8 cellular contexts compared by ENCODE assay signal in genomic region chr5:1111727-1112289, GRCh38. TPM values are rescaled to one million over a fixed set of nuclear protein-coding genes. Genes with fewer than 3 reads are reported as not detected.
DNase-seq lines count a peak whose midpoint lies in the region; ATAC-seq and TF ChIP-seq lines count a peak whose summit lies in the region.

Gene SLC12A7, minus strand, starts transcription at chr5:1112063. Its CDS starts 72 bp downstream, at chr5:1111991.

- H3K4me1 Mint-ChIP-seq in CD14-positive monocyte (peaks cover 43% of the 10 kb centered on the region), activated B cell treated with CpG ODN at 0.5 μM for 24 hours (peaks cover 36% of the 10 kb centered on the region)

- WGBS in liver, result 1% methylated on average over 79 of the region's 79 CpGs

- CTCF ChIA-PET in activated B cell treated with CpG ODN at 0.5 μM for 24 hours (lab: Charles Lee), result no interaction called here

- H3K36me3 ChIP-seq in liver (ENCODE audit: control insufficient read depth in 4 of 4, insufficient read depth in 3 of 4, low read depth in 1 of 4, low read length in 3 of 4), result no peaks in the 10 kb centered on the region

- H3K27ac Mint-ChIP-seq in CD14-positive monocyte (peak within 1 kb of the TSS; percentile 70 to 96 (median 90)), activated B cell treated with CpG ODN at 0.5 μM for 24 hours (no peak within 1 kb of the TSS)

- peaks cover 4 to 21% (median 11%) of the 10 kb centered on the region in 3 donors for H3K27me3 Mint-ChIP-seq in CD14-positive monocyte (ENCODE audit: low read depth in 3 of 3)
- peaks cover 2% of the 10 kb centered on the region for H3K27me3 Mint-ChIP-seq in activated B cell treated with CpG ODN at 0.5 μM for 24 hours

- H3K9me3 Mint-ChIP-seq in CD14-positive monocyte (peaks cover 0 to 5% (median 0%) of the 10 kb centered on the region in 7 donors), activated B cell treated with CpG ODN at 0.5 μM for 24 hours (no peaks in the 10 kb centered on the region)

- POLR2A ChIA-PET in activated B cell treated with CpG ODN at 0.5 μM for 24 hours (lab: Charles Lee), result no interaction called here

- peaks cover 4 to 8% of the 10 kb centered on the region in 2 donors for H3K36me3 Mint-ChIP-seq in CD14-positive monocyte
- H3K36me3 Mint-ChIP-seq in activated B cell treated with CpG ODN at 0.5 μM for 24 hours (ENCODE audit: low read depth), result peaks cover 2% of the 10 kb centered on the region

- H3K27me3 ChIP-seq in liver (ENCODE audit: control insufficient read depth in 4 of 4, insufficient read depth in 4 of 4, low read length in 3 of 4), result no peaks in the 10 kb centered on the region

- intact Hi-C loops in CD14-positive monocyte (cut with micrococcal nuclease) (no loop called here), activated B cell treated with CpG ODN at 0.5 μM for 24 hours (cut with micrococcal nuclease) (no loop called here)

- TF ChIP-seq CTCF in CD14-positive monocyte (IDR thresholded peaks at IDR 0.05) (no peak), GM20000 (IDR thresholded peaks at IDR 0.05; ENCODE audit: extremely low read depth, missing control alignments) (no peak), activated B cell treated with CpG ODN at 0.5 μM for 24 hours (IDR thresholded peaks at IDR 0.05) (no peak), liver (IDR thresholded peaks at IDR 0.05; ENCODE audit: low read depth, low read length, missing input control) (no peak)

- peak within 1 kb of the TSS; percentile 88 for H3K9ac ChIP-seq in liver (ENCODE audit: low read depth in 1 of 2, low read length in 2 of 2)

- H3K27ac ChIP-seq in cingulate gyrus (ENCODE audit: low read depth, low read length), result peak within 1 kb of the TSS; percentile 54
- H3K27ac ChIP-seq in liver (ENCODE audit: low read depth in 1 of 2, low read length in 2 of 2), result peak within 1 kb of the TSS; percentile 93 to 96

- DNase-seq in CD14-positive monocyte (ENCODE audit: low spot score) (no peak), GM20000 (ENCODE audit: low spot score) (peak; percentile 86), LoVo (ENCODE audit: low spot score) (peak; percentile 84), activated B cell treated with CpG ODN at 0.5 μM for 24 hours (peak; percentile 61), NCI-H524 treated with DMSO at 0.1 percent for 48 hours (lab: John Stamatoyannopoulos, UW) (no peak)
- peak; percentile 59 to 68 for DNase-seq in stimulated activated CD4-positive, alpha-beta T cell treated with anti-CD3 and anti-CD28 coated beads, Interleukin-4, amount 100 ng/mL, for 4 hours

- H3K4me3 Mint-ChIP-seq in CD14-positive monocyte, result peak within 1 kb of the TSS; percentile 91 to 94
- H3K4me3 Mint-ChIP-seq in activated B cell treated with CpG ODN at 0.5 μM for 24 hours, result peak within 1 kb of the TSS; percentile 86

- no peaks in the 10 kb centered on the region for H3K9me3 ChIP-seq in liver (ENCODE audit: control insufficient read depth in 4 of 4, low read length in 3 of 4)

- H3K4me1 ChIP-seq in liver (ENCODE audit: control insufficient read depth in 4 of 4, insufficient read depth in 4 of 4, low read length in 3 of 4), result peaks cover 18 to 41% (median 28%) of the 10 kb centered on the region in 4 donors

- no peak for TF ChIP-seq RAD21 in liver (IDR thresholded peaks at IDR 0.05)

- peak within 1 kb of the TSS; percentile 62 to 88 (median 81) for H3K4me3 ChIP-seq in liver (ENCODE audit: low read depth in 1 of 3, low read length in 3 of 3)

- ATAC-seq in activated B cell treated with CpG ODN at 0.5 μM for 24 hours (ENCODE audit: low read depth), result peak; percentile 64

TF ChIP-seq in liver, 16 proteins besides CTCF, POLR2A, EP300 and RAD21:
- TF ChIP-seq EGR1 (IDR thresholded peaks at IDR 0.05; ENCODE audit: low read depth in 2 of 2) (no peak), HNF4A (conservative IDR thresholded peaks at IDR 0.05) (no peak), YY1 (IDR thresholded peaks at IDR 0.05) (no peak), RXRA (IDR thresholded peaks at IDR 0.05) (no peak), GABPA (IDR thresholded peaks at IDR 0.05 in 1 of 2, conservative IDR thresholded peaks at IDR 0.05 in 1 of 2) (no peak), JUND (IDR thresholded peaks at IDR 0.05) (no peak), NR2F2 (IDR thresholded peaks at IDR 0.05) (no peak), SP1 (IDR thresholded peaks at IDR 0.05) (no peak), FOXA2 (IDR thresholded peaks at IDR 0.05) (no peak), TAF1 (conservative IDR thresholded peaks at IDR 0.05) (no peak), MAX (IDR thresholded peaks at IDR 0.05) (no peak), ZBTB33 (IDR thresholded peaks at IDR 0.05) (no peak), FOXA1 (IDR thresholded peaks at IDR 0.05) (no peak), HNF4G (IDR thresholded peaks at IDR 0.05) (no peak)

RNA-seq across cellular contexts. Expression of gene SLC12A7, which starts in this region (rescaled TPM):
- polyA plus RNA-seq in CD14-positive monocyte (10 to 100 TPM in 1 of 2 donors, 1 to 10 TPM in 1; 8.2 to 12.5 TPM), liver (10 to 100 TPM; 12.3 to 30.8 TPM)
- total RNA-seq in activated B cell treated with CpG ODN at 0.5 μM for 24 hours (21.8 and 23.3 TPM in 2 replicates), liver (10 to 100 TPM; 27.1 to 64.2 TPM)

Comparison
In these comparisons a context has a peak if more than half of its experiments do, and no peak if none do; other contexts are left out.
1. DNase-seq: peak in GM20000 (single experiment), LoVo (single experiment), activated B cell treated with CpG ODN at 0.5 μM for 24 hours (single experiment) and stimulated activated CD4-positive, alpha-beta T cell treated with anti-CD3 and anti-CD28 coated beads, Interleukin-4, amount 100 ng/mL, for 4 hours (2 of 2); none in CD14-positive monocyte (single experiment) and NCI-H524 treated with DMSO at 0.1 percent for 48 hours (single experiment).